In genomic region chr7:157597562-157597961, GRCh38 we compare ENCODE assay signal across 23 cellular contexts.
"Had no signal": no experiment of that assay in that cellular context is flagged by ENCODE, and none has a peak within 500 bp of the region (broad histone marks: within the 10 kb centered on the region; RNA-seq: fewer than 3 reads in every experiment).

No MANE protein-coding gene starts in this region.

- H3K27me3 ChIP-seq: brain microvascular endothelial cell, sigmoid colon, upper lobe of left lung had no signal

- DNase-seq: activated CD4-positive, alpha-beta T cell treated with anti-CD3 and anti-CD28 coated beads, Interleukin-2, amount 10 ng/mL, durations not matched to agents 7 days and 5 days; activated CD8-positive, alpha-beta memory T cell treated with anti-CD3 and anti-CD28 coated beads, Interleukin-2, amount 10 ng/mL, durations not matched to agents 7 days and 5 days; activated CD8-positive, alpha-beta T cell treated with anti-CD3 and anti-CD28 coated beads for 36 hours; activated gamma-delta T cell treated with Interleukin-2 at 50 U/mL for 16 hours; activated T-cell treated with anti-CD3 and anti-CD28 coated beads, Interleukin-2, amount 50 U/mL, for 1 hour; aorta; brain microvascular endothelial cell; dermis blood vessel endothelial cell; effector CD8-positive, alpha-beta T cell; erythroblast; foreskin fibroblast; lower lobe of right lung; mesendoderm; sigmoid colon; stimulated activated CD4-positive, alpha-beta T cell treated with anti-CD3 and anti-CD28 coated beads, Interleukin-4, amount 100 ng/mL, for 1 hour; stimulated activated naive CD4-positive, alpha-beta T cell treated with Interleukin-2 at 50 U/mL for 16 hours; upper lobe of left lung had no signal

- H3K9ac ChIP-seq: neural progenitor cell had no signal

- H3K4me3 ChIP-seq: lower lobe of right lung, mucosa of descending colon, neural progenitor cell, sigmoid colon, thoracic aorta, upper lobe of left lung had no signal

- H3K4me2 ChIP-seq: neural progenitor cell had no signal

- H3K36me3 ChIP-seq: brain microvascular endothelial cell, lower lobe of right lung, neural progenitor cell, sigmoid colon, thoracic aorta, upper lobe of left lung had no signal

- H3K4me1 Mint-ChIP-seq: activated CD4-positive, alpha-beta T cell treated with anti-CD3 and anti-CD28 coated beads, Interleukin-2, amount 10 ng/mL, durations not matched to agents 7 days and 5 days; activated CD8-positive, alpha-beta memory T cell treated with anti-CD3 and anti-CD28 coated beads, Interleukin-2, amount 10 ng/mL, durations not matched to agents 7 days and 5 days had no signal

- H3K9me3 ChIP-seq: lower lobe of right lung, mucosa of descending colon, sigmoid colon, thoracic aorta, upper lobe of left lung had no signal

- H3K4me1 ChIP-seq: lower lobe of right lung, neural progenitor cell, sigmoid colon, upper lobe of left lung had no signal

- H2AFZ ChIP-seq: neural progenitor cell had no signal

- H3K9me3 Mint-ChIP-seq: activated CD4-positive, alpha-beta T cell treated with anti-CD3 and anti-CD28 coated beads, Interleukin-2, amount 10 ng/mL, durations not matched to agents 7 days and 5 days; activated CD8-positive, alpha-beta T cell treated with anti-CD3 and anti-CD28 coated beads for 36 hours; activated naive CD4-positive, alpha-beta T cell treated with anti-CD3 and anti-CD28 coated beads, Interleukin-2, amount 50 U/mL, for 24 hours; neural progenitor cell; T-helper 2 cell treated with Interferon-gamma antibody and Interleukin-4, amounts not matched to agents 5 μg/mL and 100 μg/mL, for 36 hours had no signal

- H3K27ac ChIP-seq: brain microvascular endothelial cell, lower lobe of right lung, neural progenitor cell, sigmoid colon, thoracic aorta, upper lobe of left lung, VCaP had no signal

- H3K27me3 Mint-ChIP-seq: activated CD8-positive, alpha-beta memory T cell treated with anti-CD3 and anti-CD28 coated beads, Interleukin-2, amount 10 ng/mL, durations not matched to agents 7 days and 5 days; activated naive CD4-positive, alpha-beta T cell treated with anti-CD3 and anti-CD28 coated beads, Interleukin-2, amount 50 U/mL, for 24 hours had no signal

- H3K27ac Mint-ChIP-seq: activated CD4-positive, alpha-beta T cell treated with anti-CD3 and anti-CD28 coated beads, Interleukin-2, amount 10 ng/mL, durations not matched to agents 7 days and 5 days; activated CD8-positive, alpha-beta memory T cell treated with anti-CD3 and anti-CD28 coated beads, Interleukin-2, amount 10 ng/mL, durations not matched to agents 7 days and 5 days; activated CD8-positive, alpha-beta T cell treated with anti-CD3 and anti-CD28 coated beads for 36 hours; activated naive CD4-positive, alpha-beta T cell treated with anti-CD3 and anti-CD28 coated beads, Interleukin-2, amount 50 U/mL, for 24 hours; neural progenitor cell; T-helper 2 cell treated with Interferon-gamma antibody and Interleukin-4, amounts not matched to agents 5 μg/mL and 100 μg/mL, for 36 hours had no signal

- H3K36me3 Mint-ChIP-seq: activated CD8-positive, alpha-beta memory T cell treated with anti-CD3 and anti-CD28 coated beads, Interleukin-2, amount 10 ng/mL, durations not matched to agents 7 days and 5 days; activated naive CD4-positive, alpha-beta T cell treated with anti-CD3 and anti-CD28 coated beads, Interleukin-2, amount 50 U/mL, for 24 hours had no signal

- H3K4me3 Mint-ChIP-seq: activated CD4-positive, alpha-beta T cell treated with anti-CD3 and anti-CD28 coated beads, Interleukin-2, amount 10 ng/mL, durations not matched to agents 7 days and 5 days; activated CD8-positive, alpha-beta memory T cell treated with anti-CD3 and anti-CD28 coated beads, Interleukin-2, amount 10 ng/mL, durations not matched to agents 7 days and 5 days; activated CD8-positive, alpha-beta T cell treated with anti-CD3 and anti-CD28 coated beads for 36 hours; activated naive CD4-positive, alpha-beta T cell treated with anti-CD3 and anti-CD28 coated beads, Interleukin-2, amount 50 U/mL, for 24 hours; neural progenitor cell; T-helper 2 cell treated with Interferon-gamma antibody and Interleukin-4, amounts not matched to agents 5 μg/mL and 100 μg/mL, for 36 hours had no signal
